In genomic region chrX:38086451-38087215, GRCh38 we compare ENCODE assay signal across 24 cellular contexts.
"Had no signal": no experiment of that assay in that cellular context is flagged by ENCODE, and none has a peak within 500 bp of the region (broad histone marks: within the 10 kb centered on the region; RNA-seq: fewer than 3 reads in every experiment).

No MANE protein-coding gene starts in this region.

- H3K4me3 ChIP-seq: cardiac muscle cell had no signal

- H3K4me1 Mint-ChIP-seq: activated B cell treated with CpG ODN at 0.5 μM for 24 hours; activated CD4-positive, alpha-beta T cell treated with anti-CD3 and anti-CD28 coated beads, Interleukin-2, amount 10 ng/mL, durations not matched to agents 24 days and 14 days; activated CD8-positive, alpha-beta memory T cell treated with anti-CD3 and anti-CD28 coated beads, Interleukin-2, amount 10 ng/mL, durations not matched to agents 7 days and 5 days; activated naive CD8-positive, alpha-beta T cell treated with anti-CD3 and anti-CD28 coated beads, Interleukin-2, amount 50 U/mL, for 24 hours had no signal

- H3K27me3 ChIP-seq: brain microvascular endothelial cell, cardiac muscle cell had no signal

- H3K27ac ChIP-seq: brain microvascular endothelial cell, cardiac muscle cell had no signal

- H3K9me3 Mint-ChIP-seq: activated B cell treated with CpG ODN at 0.5 μM for 24 hours; activated CD4-positive, alpha-beta T cell treated with anti-CD3 and anti-CD28 coated beads, Interleukin-2, amount 10 ng/mL, durations not matched to agents 24 days and 14 days; activated naive CD4-positive, alpha-beta T cell treated with anti-CD3 and anti-CD28 coated beads, Interleukin-2, amount 50 U/mL, for 72 hours; activated naive CD8-positive, alpha-beta T cell treated with anti-CD3 and anti-CD28 coated beads, Interleukin-2, amount 50 U/mL, for 24 hours; activated T-cell treated with anti-CD3 and anti-CD28 coated beads, Interleukin-2, amount 50 U/mL, for 24 hours; activated T-helper 1 cell treated with anti-CD3 and anti-CD28 coated beads, Interleukin-12 subunit alpha, Interleukin-12 subunit beta, Interleukin-2, Interleukin-4 antibody, amounts not matched to agents 30 ng/mL and 10 ng/mL and 1 ng/mL, durations not matched to agents 14 hours and 24 hours and 36 hours; T-helper 1 cell treated with Interleukin-12 subunit alpha and Interleukin-12 subunit beta and Interleukin-4 antibody, amounts not matched to agents 30 μg/mL and 1 μg/mL, for 36 hours had no signal

- H3K36me3 ChIP-seq: brain microvascular endothelial cell, cardiac muscle cell had no signal

- H3K36me3 Mint-ChIP-seq: activated CD8-positive, alpha-beta memory T cell treated with anti-CD3 and anti-CD28 coated beads, Interleukin-2, amount 10 ng/mL, durations not matched to agents 7 days and 5 days; activated naive CD4-positive, alpha-beta T cell treated with anti-CD3 and anti-CD28 coated beads, Interleukin-2, amount 50 U/mL, for 72 hours had no signal

- H3K9me3 ChIP-seq: SK-N-SH had no signal

- H3K4me2 ChIP-seq: SK-N-SH had no signal

- H3K9ac ChIP-seq: SK-N-SH had no signal

- H3K27ac Mint-ChIP-seq: activated B cell treated with CpG ODN at 0.5 μM for 24 hours; activated CD4-positive, alpha-beta T cell treated with anti-CD3 and anti-CD28 coated beads, Interleukin-2, amount 10 ng/mL, durations not matched to agents 24 days and 14 days; activated CD8-positive, alpha-beta memory T cell treated with anti-CD3 and anti-CD28 coated beads, Interleukin-2, amount 10 ng/mL, durations not matched to agents 7 days and 5 days; activated naive CD4-positive, alpha-beta T cell treated with anti-CD3 and anti-CD28 coated beads, Interleukin-2, amount 50 U/mL, for 72 hours; activated naive CD8-positive, alpha-beta T cell treated with anti-CD3 and anti-CD28 coated beads, Interleukin-2, amount 50 U/mL, for 24 hours; activated T-cell treated with anti-CD3 and anti-CD28 coated beads, Interleukin-2, amount 50 U/mL, for 24 hours; activated T-helper 1 cell treated with anti-CD3 and anti-CD28 coated beads, Interleukin-12 subunit alpha, Interleukin-12 subunit beta, Interleukin-2, Interleukin-4 antibody, amounts not matched to agents 30 ng/mL and 10 ng/mL and 1 ng/mL, durations not matched to agents 14 hours and 24 hours and 36 hours; T-helper 1 cell treated with Interleukin-12 subunit alpha and Interleukin-12 subunit beta and Interleukin-4 antibody, amounts not matched to agents 30 μg/mL and 1 μg/mL, for 36 hours had no signal

- DNase-seq: activated B cell treated with CpG ODN at 0.5 μM for 24 hours; activated CD4-positive, alpha-beta T cell treated with anti-CD3 and anti-CD28 coated beads for 1 hour; activated CD4-positive, alpha-beta T cell treated with anti-CD3 and anti-CD28 coated beads, Interleukin-2, amount 10 ng/mL, durations not matched to agents 24 days and 14 days; activated CD4-positive, alpha-beta T cell treated with anti-CD3 and anti-CD28 coated beads, Interleukin-2, amount 50 U/mL, for 48 hours; activated CD8-positive, alpha-beta memory T cell treated with anti-CD3 and anti-CD28 coated beads, Interleukin-2, amount 10 ng/mL, durations not matched to agents 7 days and 5 days; activated effector memory CD4-positive, alpha-beta T cell treated with anti-CD3 and anti-CD28 coated beads, Interleukin-2, amount 50 U/mL, for 16 hours; activated naive CD4-positive, alpha-beta T cell treated with Interleukin-2 at 50 U/mL for 16 hours; activated naive CD8-positive, alpha-beta T cell treated with anti-CD3 and anti-CD28 coated beads, Interleukin-2, amount 50 U/mL, for 24 hours; activated T-cell treated with anti-CD3 and anti-CD28 coated beads, Interleukin-2, amount 50 U/mL, for 24 hours; amygdala; brain microvascular endothelial cell; NCI-H1105 treated with DMSO at 0.1 percent for 48 hours; NCI-H1436 treated with DMSO at 0.1 percent for 48 hours; NCI-H187; NCI-H2081 treated with DMSO at 0.1 percent for 48 hours; NCI-H526 treated with DMSO at 0.1 percent for 48 hours; NCI-H82; RPMI8226; SK-N-SH; SW 1271 had no signal

- H3K4me3 Mint-ChIP-seq: activated B cell treated with CpG ODN at 0.5 μM for 24 hours; activated CD4-positive, alpha-beta T cell treated with anti-CD3 and anti-CD28 coated beads, Interleukin-2, amount 10 ng/mL, durations not matched to agents 24 days and 14 days; activated CD8-positive, alpha-beta memory T cell treated with anti-CD3 and anti-CD28 coated beads, Interleukin-2, amount 10 ng/mL, durations not matched to agents 7 days and 5 days; activated naive CD8-positive, alpha-beta T cell treated with anti-CD3 and anti-CD28 coated beads, Interleukin-2, amount 50 U/mL, for 24 hours; activated T-cell treated with anti-CD3 and anti-CD28 coated beads, Interleukin-2, amount 50 U/mL, for 24 hours; activated T-helper 1 cell treated with anti-CD3 and anti-CD28 coated beads, Interleukin-12 subunit alpha, Interleukin-12 subunit beta, Interleukin-2, Interleukin-4 antibody, amounts not matched to agents 30 ng/mL and 10 ng/mL and 1 ng/mL, durations not matched to agents 14 hours and 24 hours and 36 hours; T-helper 1 cell treated with Interleukin-12 subunit alpha and Interleukin-12 subunit beta and Interleukin-4 antibody, amounts not matched to agents 30 μg/mL and 1 μg/mL, for 36 hours had no signal

- H3K27me3 Mint-ChIP-seq: activated B cell treated with CpG ODN at 0.5 μM for 24 hours; activated CD4-positive, alpha-beta T cell treated with anti-CD3 and anti-CD28 coated beads, Interleukin-2, amount 10 ng/mL, durations not matched to agents 24 days and 14 days; activated CD8-positive, alpha-beta memory T cell treated with anti-CD3 and anti-CD28 coated beads, Interleukin-2, amount 10 ng/mL, durations not matched to agents 7 days and 5 days had no signal
